Comparison of ENCODE assay signal across 8 cellular contexts in the genomic region with DNA sequence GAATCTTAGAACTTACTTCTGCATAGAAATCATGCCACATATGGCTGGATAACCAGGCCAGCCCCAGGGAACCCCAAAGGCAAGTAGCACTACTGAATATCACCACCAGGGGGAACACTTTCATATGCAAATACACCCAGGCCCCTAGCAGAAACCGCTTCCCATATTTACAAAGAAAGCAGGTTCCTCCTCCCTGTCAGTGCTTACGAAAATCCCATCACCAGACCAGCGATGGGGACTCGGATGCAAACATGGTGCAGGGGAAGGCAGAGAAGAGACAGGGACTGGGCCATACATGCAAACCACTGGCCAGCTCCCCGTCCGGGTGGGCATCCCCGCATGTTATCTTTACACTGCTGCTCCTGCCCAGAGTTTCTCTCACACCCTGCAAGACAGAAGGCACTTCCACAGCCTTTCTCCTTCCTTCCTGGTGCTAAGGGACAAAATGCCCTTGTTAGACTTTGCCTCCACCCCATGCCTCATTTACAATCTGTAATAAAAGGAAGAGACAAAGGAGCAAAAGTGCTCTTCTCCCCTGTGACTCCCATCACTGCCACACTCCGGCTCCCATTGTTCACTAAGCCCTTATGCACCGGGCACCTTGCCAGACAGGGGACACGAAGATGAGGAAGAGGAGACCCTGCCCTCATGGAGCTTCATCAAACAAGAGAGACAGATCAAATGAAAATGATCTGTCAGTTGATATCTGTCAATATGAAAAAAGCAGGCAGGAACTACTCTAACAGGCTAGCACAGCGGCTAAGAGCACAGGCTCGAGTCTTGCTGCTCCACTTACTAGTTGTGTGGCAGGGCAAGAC.
DNase-seq lines count a peak whose midpoint lies in the region; ATAC-seq, FAIRE-seq and TF ChIP-seq lines count a peak whose summit lies in the region.

No MANE protein-coding gene starts in this region.

- peaks cover 11% of the 10 kb centered on the region for H3K27me3 Mint-ChIP-seq in stimulated activated memory B cell treated with anti-CD40 and anti-IgM and Interleukin-4, amounts not matched to agents 10 μg/mL and 1 μg/mL and 100 μg/mL, for 72 hours

- H3K27ac Mint-ChIP-seq in stimulated activated memory B cell treated with anti-CD40 and anti-IgM and Interleukin-4, amounts not matched to agents 10 μg/mL and 1 μg/mL and 100 μg/mL, for 72 hours, result no peak overlapping the region

- TF ChIP-seq POLR2A in endothelial cell of umbilical vein (IDR thresholded peaks at IDR 0.05; ENCODE audit: low read depth, low read length), result no peak

- H4K20me1 ChIP-seq in endothelial cell of umbilical vein (replicated peaks; ENCODE audit: control insufficient read depth, extremely low read depth, insufficient read depth, low read length), result no peaks in the 10 kb centered on the region

- no peaks in the 10 kb centered on the region for H3K36me3 Mint-ChIP-seq in stimulated activated memory B cell treated with anti-CD40 and anti-IgM and Interleukin-4, amounts not matched to agents 10 μg/mL and 1 μg/mL and 100 μg/mL, for 72 hours

- TF ChIP-seq CTCF in endothelial cell of umbilical vein (IDR thresholded peaks at IDR 0.05; ENCODE audit: extremely low read depth in 1 of 2, insufficient read depth in 1 of 2, low read depth in 1 of 2, low read length in 2 of 2), result peak; percentile 72 to 79

- BruUV-seq in endothelial cell of umbilical vein (replicated peaks; lab: Mats Ljungman, UMichigan), result no TSS peak

- peak; percentile 93 for ATAC-seq in GM21360 (IDR thresholded peaks at IDR 0.05; ENCODE audit: unreplicated experiment)
- ATAC-seq in stimulated activated memory B cell treated with anti-CD40 and anti-IgM and Interleukin-4, amounts not matched to agents 10 μg/mL and 1 μg/mL and 100 μg/mL, for 72 hours, result peak; percentile 75

- POLR2A ChIA-PET in endothelial cell of umbilical vein (lab: Charles Lee), result no interaction called here

- no peaks in the 10 kb centered on the region for H3K4me1 ChIP-seq in endothelial cell of umbilical vein (ENCODE audit: control insufficient read depth, extremely low read depth, insufficient read depth, low read length)
- peaks cover 0 to 12% of the 10 kb centered on the region in 2 donors for H3K4me1 ChIP-seq in mucosa of rectum (ENCODE audit: control insufficient read depth in 2 of 2, insufficient read depth in 2 of 2, low read length in 2 of 2)

- H3K36me3 ChIP-seq in endothelial cell of umbilical vein (ENCODE audit: control insufficient read depth in 2 of 2, extremely low read depth in 1 of 2, insufficient read depth in 2 of 2, low read length in 2 of 2) (peaks cover 13 to 23% of the 10 kb centered on the region in 2 experiments), mucosa of rectum (ENCODE audit: control insufficient read depth in 2 of 2, insufficient read depth in 2 of 2, low read length in 2 of 2) (peaks cover 27 to 31% of the 10 kb centered on the region in 2 donors)

- H3K9me3 Mint-ChIP-seq in stimulated activated memory B cell treated with anti-CD40 and anti-IgM and Interleukin-4, amounts not matched to agents 10 μg/mL and 1 μg/mL and 100 μg/mL, for 72 hours, result no peaks in the 10 kb centered on the region

- H2AFZ ChIP-seq in endothelial cell of umbilical vein (ENCODE audit: low read depth, low read length), result no peak overlapping the region

- H3K79me2 ChIP-seq in endothelial cell of umbilical vein (ENCODE audit: control insufficient read depth, insufficient read depth, low read length), result no peaks in the 10 kb centered on the region

- DNase-seq in DMS114 treated with DMSO at 0.1 percent for 48 hours (lab: John Stamatoyannopoulos, UW; ENCODE audit: unreplicated experiment), result peak; percentile 33
- peak; percentile 42 for DNase-seq in HK-2 (ENCODE audit: unreplicated experiment)
- peak; percentile 83 for DNase-seq in NOMO-1 treated with DMSO at 0.1 percent for 48 hours (lab: John Stamatoyannopoulos, UW; ENCODE audit: unreplicated experiment)
- peak in 2 of 3 experiments; percentile 7 to 57 for DNase-seq in activated CD8-positive, alpha-beta memory T cell treated with anti-CD3 and anti-CD28 coated beads for 48 hours (ENCODE audit: low read depth in 2 of 3, low spot score in 2 of 3)
- peak; percentile 72 for DNase-seq in endothelial cell of umbilical vein (ENCODE audit: low read depth, low spot score)

- peak; percentile 79 for FAIRE-seq in endothelial cell of umbilical vein (lab: Jason Lieb, UNC)

- H3K4me3 Mint-ChIP-seq in stimulated activated memory B cell treated with anti-CD40 and anti-IgM and Interleukin-4, amounts not matched to agents 10 μg/mL and 1 μg/mL and 100 μg/mL, for 72 hours, result no peak overlapping the region

- H3K9ac ChIP-seq in endothelial cell of umbilical vein (replicated peaks; ENCODE audit: extremely low read depth, insufficient read depth, low read length), result no peak overlapping the region
- no peak overlapping the region for H3K9ac ChIP-seq in mucosa of rectum (ENCODE audit: low read depth in 1 of 2, low read length in 2 of 2)

- H3K4me3 ChIP-seq in endothelial cell of umbilical vein (replicated peaks in 1 of 3; ENCODE audit: insufficient read depth in 1 of 3, low read depth in 1 of 3, low read length in 3 of 3) (no peak overlapping the region), mucosa of rectum (ENCODE audit: low read length in 2 of 2) (peak overlapping the region; percentile 36 to 37)

- H3K4me2 ChIP-seq in endothelial cell of umbilical vein (ENCODE audit: insufficient read depth, low read length), result no peak overlapping the region

- H3K9me3 ChIP-seq in endothelial cell of umbilical vein (replicated peaks; ENCODE audit: control insufficient read depth, insufficient read depth, low read length), result no peaks in the 10 kb centered on the region
- H3K9me3 ChIP-seq in mucosa of rectum (ENCODE audit: control insufficient read depth in 2 of 2, low read length in 2 of 2), result no peaks in the 10 kb centered on the region

- dilution Hi-C loops in endothelial cell of umbilical vein (cut with MboI; ENCODE audit: extremely low pct_ligation_motif_present, low sequenced_read_pairs), result no loop called here

- H3K27me3 ChIP-seq in endothelial cell of umbilical vein (ENCODE audit: control insufficient read depth in 2 of 2, insufficient read depth in 2 of 2, low read length in 2 of 2) (no peaks in the 10 kb centered on the region), mucosa of rectum (ENCODE audit: control insufficient read depth in 2 of 2, insufficient read depth in 2 of 2, low read length in 2 of 2) (no peaks in the 10 kb centered on the region)

- peaks cover 11% of the 10 kb centered on the region for H3K4me1 Mint-ChIP-seq in stimulated activated memory B cell treated with anti-CD40 and anti-IgM and Interleukin-4, amounts not matched to agents 10 μg/mL and 1 μg/mL and 100 μg/mL, for 72 hours

- intact Hi-C loops in endothelial cell of umbilical vein (cut with micrococcal nuclease), result loop anchor here (1.0 to 5.0 kb wide), 3 partner anchors 58 to 305 kb away; no protein-coding TSS in a partner anchor

- no peak overlapping the region for H3K27ac ChIP-seq in endothelial cell of umbilical vein (ENCODE audit: insufficient read depth, low read depth, low read length)
- H3K27ac ChIP-seq in mucosa of rectum (ENCODE audit: low read depth in 2 of 2, low read length in 2 of 2), result peak overlapping the region; percentile 43 to 63

- H3K9me1 ChIP-seq in endothelial cell of umbilical vein (replicated peaks; ENCODE audit: control insufficient read depth, extremely low read depth, insufficient read depth, low read length), result no peaks in the 10 kb centered on the region

- CTCF ChIA-PET in endothelial cell of umbilical vein (lab: Charles Lee), result interaction anchor here (0.6 to 4.5 kb wide), 13 partner anchors 10 to 546 kb away, joined by 3 to 30 read pairs (median 3); no protein-coding TSS in a partner anchor

TF ChIP-seq in endothelial cell of umbilical vein, 7 proteins besides CTCF, POLR2A, EP300 and RAD21:
- TF ChIP-seq, protein P1, sequence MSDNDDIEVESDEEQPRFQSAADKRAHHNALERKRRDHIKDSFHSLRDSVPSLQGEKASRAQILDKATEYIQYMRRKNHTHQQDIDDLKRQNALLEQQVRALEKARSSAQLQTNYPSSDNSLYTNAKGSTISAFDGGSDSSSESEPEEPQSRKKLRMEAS (IDR thresholded peaks at IDR 0.05; ENCODE audit: insufficient read depth, insufficient read length), result no peak

Comparison
In these comparisons a context has a peak if more than half of its experiments do, and no peak if none do; other contexts are left out.
1. DNase-seq: peak in every context shown above with its lines; median percentile 83 in NOMO-1 treated with DMSO at 0.1 percent for 48 hours; 72 in endothelial cell of umbilical vein; 42 in HK-2; 33 in DMS114 treated with DMSO at 0.1 percent for 48 hours; 32 in activated CD8-positive, alpha-beta memory T cell treated with anti-CD3 and anti-CD28 coated beads for 48 hours.
2. H3K4me3 ChIP-seq: peak in mucosa of rectum (2 of 2); none in endothelial cell of umbilical vein (0 of 3).